ENCODE assay signal across 12 cellular contexts in genomic region chr5:140568664-140569063, GRCh38. TPM values are rescaled to one million over a fixed set of nuclear protein-coding genes. Genes with fewer than 3 reads are reported as not detected.
A peak's percentile ranks its signal among the peaks of the same experiment; 100 is the strongest.
DNase-seq lines count a peak whose midpoint lies in the region; ATAC-seq and TF ChIP-seq lines count a peak whose summit lies in the region.
"Had no signal": no experiment of that assay in that cellular context is flagged by ENCODE, and none has a peak within 500 bp of the region (broad histone marks: within the 10 kb centered on the region; RNA-seq: fewer than 3 reads in every experiment).

No MANE protein-coding gene starts in this region.

- TF ChIP-seq POLR2A in heart left ventricle (IDR thresholded peaks at IDR 0.05) = no peak
- TF ChIP-seq POLR2A in tibial nerve (IDR thresholded peaks at IDR 0.05) = no peak

- H3K27ac ChIP-seq in heart left ventricle (peak overlapping the region; percentile 68 to 90 (median 80)), ascending aorta (peak overlapping the region; percentile 58), tibial nerve (peak overlapping the region in 3 of 4 donors; percentile 18 to 51 (median 37))

- H3K27me3 ChIP-seq in heart left ventricle (no peaks in the 10 kb centered on the region), ascending aorta (no peaks in the 10 kb centered on the region), tibial nerve (no peaks in the 10 kb centered on the region)

- intact Hi-C loops in heart left ventricle (cut with DNase I) (loop anchor here in 4 of 10 donors (5.0 to 10.0 kb wide), 2 partner anchors 69 to 136 kb away; partner anchors contain the start of genes TMCO6 (in 3 of the 4) and ZMAT2 (in 1 of the 4)), left ventricle myocardium superior (cut with micrococcal nuclease) (no loop called here), ascending aorta (cut with DNase I) (no loop called here)

- DNase-seq in heart left ventricle = no peak
- no peak for DNase-seq in left ventricle myocardium superior
- no peak for DNase-seq in ascending aorta (ENCODE audit: low spot score in 2 of 2)
- DNase-seq in naive thymus-derived CD8-positive, alpha-beta T cell = no peak
- DNase-seq in tibial nerve (ENCODE audit: low spot score in 2 of 2) = no peak
- no peak for DNase-seq in effector CD4-positive, alpha-beta T cell
- DNase-seq in NK-92 (lab: John Stamatoyannopoulos, UW; ENCODE audit: unreplicated experiment) = no peak
- no peak for DNase-seq in stimulated activated CD4-positive, alpha-beta T cell treated with anti-CD3 and anti-CD28 coated beads, Interleukin-12 subunit alpha, Interleukin-12 subunit beta, amount 100 ng/mL, for 4 hours
- DNase-seq: foreskin melanocyte, NCI-H2029 treated with DMSO at 0.1 percent for 48 hours had no signal

- peak overlapping the region; percentile 93 to 99 (median 97) for H3K27ac Mint-ChIP-seq in naive thymus-derived CD8-positive, alpha-beta T cell
- H3K27ac Mint-ChIP-seq: mesothelial cell of epicardium had no signal

- POLR2A ChIA-PET in naive thymus-derived CD8-positive, alpha-beta T cell (lab: Charles Lee) = interaction anchor here (0.7 to 1.6 kb wide), 4 partner anchors 11 to 71 kb away, joined by 3 to 7 read pairs (median 5); partner anchors contain the start of genes CD14, SRA1 and TMCO6

- no peak for ATAC-seq in heart left ventricle
- no peak for ATAC-seq in left ventricle myocardium superior
- no peak for ATAC-seq in naive thymus-derived CD8-positive, alpha-beta T cell
- ATAC-seq: activated CD4-positive, CD25-positive, alpha-beta regulatory T cell treated with anti-CD3 and anti-CD28 coated beads, Interleukin-2, amount 50 U/mL, for 24 hours had no signal

- no peaks in the 10 kb centered on the region for H3K9me3 Mint-ChIP-seq in naive thymus-derived CD8-positive, alpha-beta T cell
- H3K9me3 Mint-ChIP-seq: mesothelial cell of epicardium had no signal

- no peak for TF ChIP-seq EP300 in tibial nerve (IDR thresholded peaks at IDR 0.05)

- peak overlapping the region in 9 of 10 donors; percentile 3 to 83 (median 80) for H3K4me3 Mint-ChIP-seq in naive thymus-derived CD8-positive, alpha-beta T cell
- H3K4me3 Mint-ChIP-seq: mesothelial cell of epicardium had no signal

- H3K36me3 ChIP-seq in heart left ventricle (peaks cover 0 to 37% (median 26%) of the 10 kb centered on the region in 9 donors), ascending aorta (peaks cover 22 to 26% of the 10 kb centered on the region in 2 donors), tibial nerve (peaks cover 0 to 46% (median 2%) of the 10 kb centered on the region in 3 donors)

- H3K36me3 Mint-ChIP-seq in naive thymus-derived CD8-positive, alpha-beta T cell = peaks cover 0 to 25% (median 10%) of the 10 kb centered on the region in 3 donors

- H3K4me1 Mint-ChIP-seq in naive thymus-derived CD8-positive, alpha-beta T cell = peaks cover 35 to 67% (median 64%) of the 10 kb centered on the region in 4 donors

- H3K27me3 Mint-ChIP-seq in naive thymus-derived CD8-positive, alpha-beta T cell = no peaks in the 10 kb centered on the region

- H3K4me1 ChIP-seq in heart left ventricle (peaks cover 16 to 73% (median 52%) of the 10 kb centered on the region in 12 donors), ascending aorta (peaks cover 11 to 15% of the 10 kb centered on the region in 2 donors), tibial nerve (peaks cover 0 to 40% (median 12%) of the 10 kb centered on the region in 4 donors)

- no peaks in the 10 kb centered on the region for H3K9me3 ChIP-seq in heart left ventricle
- H3K9me3 ChIP-seq in ascending aorta = no peaks in the 10 kb centered on the region
- no peaks in the 10 kb centered on the region for H3K9me3 ChIP-seq in tibial nerve

- H3K4me3 ChIP-seq in heart left ventricle (peak overlapping the region in 2 of 12 donors; percentile 3 to 13), ascending aorta (no peak overlapping the region), tibial nerve (no peak overlapping the region)

- no peak for TF ChIP-seq CTCF in heart left ventricle (IDR thresholded peaks at IDR 0.05)
- no peak for TF ChIP-seq CTCF in ascending aorta (IDR thresholded peaks at IDR 0.05)
- no peak for TF ChIP-seq CTCF in tibial nerve (IDR thresholded peaks at IDR 0.05)

- WGBS in heart left ventricle, 4 donors = 72 to 100% (median 96%) methylated on average over 2 of the region's 2 CpGs
- 92 to 100% methylated on average over 2 of the region's 2 CpGs for WGBS in tibial nerve, 2 donors

RNA-seq across cellular contexts. Expression of gene SLC35A4, which starts 4.0 kb away (rescaled TPM):
- total RNA-seq in heart left ventricle (10 to 100 TPM; 55.5 to 92.1 (median 75.9) TPM), left ventricle myocardium superior (77.5 TPM), ascending aorta (46.2 TPM), tibial nerve (10 to 100 TPM; 22.9 to 36.9 (median 26.8) TPM)
- polyA plus RNA-seq in heart left ventricle = 100 to 1,000 TPM in 1 of 2 donors, 10 to 100 TPM in 1; 39.2 to 118 TPM
- total RNA-seq in naive thymus-derived CD8-positive, alpha-beta T cell = 10 to 100 TPM; 53.6 to 58.3 TPM
- 100 to 1,000 TPM in 2 of 3 donors, 10 to 100 TPM in 1; 92.8 to 142 (median 113) TPM for polyA plus RNA-seq in naive thymus-derived CD8-positive, alpha-beta T cell

RNA-seq across cellular contexts. Expression of gene APBB3, which starts 4.3 kb away (rescaled TPM):
- total RNA-seq in heart left ventricle = 10 to 100 TPM in 5 of 9 donors, 1 to 10 TPM in 4; 3.6 to 23.1 (median 11.4) TPM
- 10 to 100 TPM in 1 of 2 donors, 1 to 10 TPM in 1; 4.9 to 14.7 TPM for polyA plus RNA-seq in heart left ventricle
- 13.3 TPM for total RNA-seq in left ventricle myocardium superior
- 47.3 TPM for total RNA-seq in ascending aorta
- 10 to 100 TPM; 75.6 to 77.5 TPM for total RNA-seq in naive thymus-derived CD8-positive, alpha-beta T cell
- 1 to 10 TPM; 2.5 to 4.6 (median 3.7) TPM for polyA plus RNA-seq in naive thymus-derived CD8-positive, alpha-beta T cell
- total RNA-seq in tibial nerve = 10 to 100 TPM; 43.7 to 70.8 (median 48.4) TPM

RNA-seq across cellular contexts. Expression of gene SRA1, which starts 11.4 kb away (rescaled TPM):
- 10 to 100 TPM; 22.4 to 38.1 (median 28.1) TPM for total RNA-seq in heart left ventricle
- 10 to 100 TPM; 32.1 to 36.5 TPM for polyA plus RNA-seq in heart left ventricle
- 27.4 TPM for total RNA-seq in left ventricle myocardium superior
- total RNA-seq in ascending aorta = 47.3 TPM
- 10 to 100 TPM; 27.8 to 28.3 TPM for total RNA-seq in naive thymus-derived CD8-positive, alpha-beta T cell
- polyA plus RNA-seq in naive thymus-derived CD8-positive, alpha-beta T cell = 10 to 100 TPM; 26.7 to 37.5 (median 37.1) TPM
- total RNA-seq in tibial nerve = 10 to 100 TPM; 16.6 to 23.7 (median 19.2) TPM

RNA-seq across cellular contexts. Expression of gene EIF4EBP3, which starts 21.2 kb away (rescaled TPM):
- 10 to 100 TPM in 6 of 9 donors, 1 to 10 TPM in 3; 4.7 to 34.9 (median 14.6) TPM for total RNA-seq in heart left ventricle
- 10 to 100 TPM in 1 of 2 donors, 1 to 10 TPM in 1; 8.5 to 33.3 TPM for polyA plus RNA-seq in heart left ventricle
- total RNA-seq in left ventricle myocardium superior = 18.2 TPM
- 4.0 TPM for total RNA-seq in ascending aorta
- total RNA-seq in naive thymus-derived CD8-positive, alpha-beta T cell = 10 to 100 TPM; 24.5 to 27.3 TPM
- polyA plus RNA-seq in naive thymus-derived CD8-positive, alpha-beta T cell = 10 to 100 TPM; 50.4 to 79.6 (median 71.5) TPM
- total RNA-seq in tibial nerve = 10 to 100 TPM; 12.3 to 29.4 (median 14.9) TPM
